19 cellular contexts compared by ENCODE assay signal in the genomic region with DNA sequence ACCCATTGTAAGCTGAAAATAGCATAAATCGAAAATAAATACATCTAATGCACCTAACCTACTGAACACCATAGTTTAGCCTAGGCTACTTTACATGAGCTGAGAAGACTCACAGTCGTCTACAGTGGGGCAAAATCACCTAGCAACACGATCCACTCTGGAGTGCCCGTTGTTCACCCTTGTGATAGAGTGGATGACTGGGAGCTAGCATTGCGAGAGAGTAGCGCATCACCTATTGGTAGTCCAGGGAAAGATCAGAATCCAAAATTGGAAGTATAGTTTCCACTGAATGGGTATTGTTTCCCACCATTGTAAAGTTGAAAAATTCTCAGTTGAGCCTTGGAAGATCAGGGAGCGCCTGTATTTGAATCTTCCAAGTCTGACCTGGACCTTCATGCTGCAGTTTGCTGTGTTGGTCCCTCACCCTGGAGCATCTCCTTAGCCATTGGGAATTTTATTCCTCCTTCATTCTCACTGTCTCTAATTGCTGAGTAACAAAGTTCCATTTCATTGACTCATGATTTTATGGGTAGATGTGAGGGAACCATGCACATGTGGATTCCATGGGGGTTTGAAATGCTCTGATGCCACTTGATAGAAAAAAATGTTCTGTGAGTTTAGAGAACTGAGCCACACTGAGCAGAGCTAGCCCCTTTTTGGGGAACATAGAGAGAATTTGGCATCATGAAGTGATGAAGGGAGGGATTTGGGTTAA.
DNase-seq lines count a peak whose midpoint lies in the region; ATAC-seq, FAIRE-seq and TF ChIP-seq lines count a peak whose summit lies in the region.
"Had no signal": no experiment of that assay in that cellular context is flagged by ENCODE, and none has a peak within 500 bp of the region (broad histone marks: within the 10 kb centered on the region; RNA-seq: fewer than 3 reads in every experiment).

No MANE protein-coding gene starts in this region.

- ATAC-seq in GM18520 (IDR thresholded peaks at IDR 0.05; ENCODE audit: unreplicated experiment) (no peak), GM18907 (IDR thresholded peaks at IDR 0.05; ENCODE audit: unreplicated experiment) (no peak), GM21447 (IDR thresholded peaks at IDR 0.05; ENCODE audit: unreplicated experiment) (no peak)
- ATAC-seq: activated T-cell treated with anti-CD3 and anti-CD28 coated beads, Interleukin-2, amount 50 U/mL, for 4 hours; effector memory CD8-positive, alpha-beta T cell had no signal

- no peak for TF ChIP-seq POLR2A in H54 (IDR thresholded peaks at IDR 0.05; ENCODE audit: low read depth, low read length)

- no peak for TF ChIP-seq CTCF in AG09309 (IDR thresholded peaks at IDR 0.05; ENCODE audit: control insufficient read depth, insufficient read depth, low read depth, low read length, missing control alignments)

- DNase-seq in AG09309 (ENCODE audit: low read depth) (peak; percentile 48), H54 (ENCODE audit: insufficient read length, low spot score) (peak; percentile 51), SW480 (ENCODE audit: low spot score) (peak; percentile 50), iris pigment epithelial cell (ENCODE audit: low read depth) (peak; percentile 23)
- DNase-seq in stimulated activated CD4-positive, alpha-beta T cell treated with anti-CD3 and anti-CD28 coated beads, Interleukin-4, amount 100 ng/mL, for 24 hours: no peak
- DNase-seq: activated CD4-positive, alpha-beta memory T cell treated with anti-CD3 and anti-CD28 coated beads for 36 hours; activated T-cell treated with anti-CD3 and anti-CD28 coated beads, Interleukin-2, amount 50 U/mL, for 4 hours; AML-193; effector memory CD8-positive, alpha-beta T cell; NCI-H1092; NCI-H774; nephron progenitor cell; retina had no signal

- H3K4me3 ChIP-seq in AG09309 (ENCODE audit: control insufficient read depth, low read depth, low read length): no peak overlapping the region

- FAIRE-seq in H54 (lab: Jason Lieb, UNC): no peak
- FAIRE-seq: frontal cortex, GM18507, GM19239 had no signal
